ENCODE assay signal across 18 cellular contexts in the genomic region with DNA sequence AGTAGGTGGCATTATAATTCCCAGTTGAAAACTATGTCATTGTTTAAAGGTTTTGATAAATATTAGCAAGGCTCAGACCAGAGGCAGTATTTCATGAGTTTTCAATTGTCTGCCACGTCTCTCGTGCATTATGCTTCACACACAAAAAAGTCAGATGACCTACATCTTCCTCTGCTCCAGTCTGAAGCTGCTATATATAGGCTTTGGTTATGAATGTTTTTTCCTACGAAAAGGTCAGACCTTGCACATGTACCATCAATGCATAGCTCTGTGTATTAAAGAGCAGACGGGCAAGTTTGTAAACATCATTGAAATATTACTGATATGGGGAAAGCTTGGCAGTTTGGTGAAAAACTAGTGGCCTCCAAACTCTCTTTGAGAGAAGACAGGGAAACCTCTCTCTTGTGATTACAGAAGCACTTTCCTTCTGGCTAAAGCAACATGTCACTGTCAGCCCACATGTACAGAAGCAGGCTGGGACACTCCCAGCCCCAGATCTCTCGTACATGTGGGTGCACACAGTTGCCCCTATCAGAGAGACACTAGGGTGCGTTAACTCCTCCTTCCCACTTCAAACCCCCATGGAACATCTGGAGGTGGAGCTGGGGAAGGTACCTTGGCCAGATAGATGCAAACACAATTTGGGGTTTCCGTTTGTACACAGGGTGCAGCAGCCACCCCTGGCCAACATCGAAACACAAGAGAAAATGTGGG.
DNase-seq lines count a peak whose midpoint lies in the region; ATAC-seq and TF ChIP-seq lines count a peak whose summit lies in the region.
"Had no signal": no experiment of that assay in that cellular context is flagged by ENCODE, and none has a peak within 500 bp of the region (broad histone marks: within the 10 kb centered on the region; RNA-seq: fewer than 3 reads in every experiment).

No MANE protein-coding gene starts in this region.

- DNase-seq in Right ventricle myocardium inferior (ENCODE audit: missing footprints), result no peak
- no peak for DNase-seq in cardiac septum (ENCODE audit: low spot score)
- DNase-seq in activated naive CD8-positive, alpha-beta T cell treated with anti-CD3 and anti-CD28 coated beads, Interleukin-2, amount 50 U/mL, for 24 hours, result peak; percentile 45
- DNase-seq in MV-4-11 (lab: John Stamatoyannopoulos, UW), result no peak
- no peak for DNase-seq in glutamatergic neuron
- DNase-seq: Calu3, dorsolateral prefrontal cortex, erythroblast, NCI-H1930, NCI-H446, RPMI8226 had no signal

- no peak overlapping the region for H2AFZ ChIP-seq in OCI-LY1 (ENCODE audit: low read length)

- H3K27ac ChIP-seq in OCI-LY1 (ENCODE audit: low read depth, low read length, poor library complexity, severe bottlenecking), result peak overlapping the region; percentile 97
- H3K27ac ChIP-seq: cardiac muscle cell, dorsolateral prefrontal cortex, suprapubic skin, VCaP had no signal

- no peaks in the 10 kb centered on the region for H3K27me3 ChIP-seq in OCI-LY1 (ENCODE audit: insufficient read depth, low read length)
- H3K27me3 ChIP-seq: cardiac muscle cell, suprapubic skin had no signal

- no peaks in the 10 kb centered on the region for H3K9me2 ChIP-seq in OCI-LY1 (ENCODE audit: low read depth, low read length)

- H3K9ac ChIP-seq in OCI-LY1 (ENCODE audit: low read length), result peak overlapping the region; percentile 49

- no peaks in the 10 kb centered on the region for H3F3A ChIP-seq in OCI-LY1 (ENCODE audit: insufficient read depth, low read length)

- peaks cover 20% of the 10 kb centered on the region for H3K36me3 ChIP-seq in OCI-LY1 (ENCODE audit: insufficient read depth, low read length)
- H3K36me3 ChIP-seq: cardiac muscle cell, HAP-1, suprapubic skin had no signal

- H3K9me3 ChIP-seq in OCI-LY1 (ENCODE audit: low read length), result peaks cover 10% of the 10 kb centered on the region
- H3K9me3 ChIP-seq: suprapubic skin had no signal

- H3K4me1 Mint-ChIP-seq in activated naive CD8-positive, alpha-beta T cell treated with anti-CD3 and anti-CD28 coated beads, Interleukin-2, amount 50 U/mL, for 24 hours, result peaks cover 64% of the 10 kb centered on the region
- H3K4me1 Mint-ChIP-seq in stimulated activated memory B cell treated with anti-CD40 and anti-IgM and Interleukin-4, amounts not matched to agents 10 μg/mL and 1 μg/mL and 100 μg/mL, for 72 hours, result peaks cover 38% of the 10 kb centered on the region
- no peaks in the 10 kb centered on the region for H3K4me1 Mint-ChIP-seq in glutamatergic neuron (ENCODE audit: low read depth, unreplicated experiment)

- no peaks in the 10 kb centered on the region for H3K27me3 Mint-ChIP-seq in activated naive CD8-positive, alpha-beta T cell treated with anti-CD3 and anti-CD28 coated beads, Interleukin-2, amount 50 U/mL, for 24 hours
- peaks cover 30% of the 10 kb centered on the region for H3K27me3 Mint-ChIP-seq in stimulated activated memory B cell treated with anti-CD40 and anti-IgM and Interleukin-4, amounts not matched to agents 10 μg/mL and 1 μg/mL and 100 μg/mL, for 72 hours
- no peaks in the 10 kb centered on the region for H3K27me3 Mint-ChIP-seq in glutamatergic neuron (ENCODE audit: unreplicated experiment)

- TF ChIP-seq CTCF in OCI-LY1 (IDR thresholded peaks at IDR 0.05; ENCODE audit: low read length) (0 out of 2 replicates have a peak, but pooled peaks have one; percentile 4), glutamatergic neuron (IDR thresholded peaks at IDR 0.05; ENCODE audit: partially characterized antibody, unreplicated experiment) (no peak)

- intact Hi-C loops in Right ventricle myocardium inferior (cut with DNase I) (no loop called here), cardiac septum (cut with DNase I) (no loop called here)

- no peaks in the 10 kb centered on the region for H4K20me1 ChIP-seq in OCI-LY1 (ENCODE audit: insufficient read depth, low read length)

- no peak overlapping the region for H3K4me3 Mint-ChIP-seq in activated naive CD8-positive, alpha-beta T cell treated with anti-CD3 and anti-CD28 coated beads, Interleukin-2, amount 50 U/mL, for 24 hours
- no peak overlapping the region for H3K4me3 Mint-ChIP-seq in stimulated activated memory B cell treated with anti-CD40 and anti-IgM and Interleukin-4, amounts not matched to agents 10 μg/mL and 1 μg/mL and 100 μg/mL, for 72 hours
- no peak overlapping the region for H3K4me3 Mint-ChIP-seq in glutamatergic neuron (ENCODE audit: unreplicated experiment)

- peak overlapping the region; percentile 79 for H3K27ac Mint-ChIP-seq in activated naive CD8-positive, alpha-beta T cell treated with anti-CD3 and anti-CD28 coated beads, Interleukin-2, amount 50 U/mL, for 24 hours
- H3K27ac Mint-ChIP-seq in stimulated activated memory B cell treated with anti-CD40 and anti-IgM and Interleukin-4, amounts not matched to agents 10 μg/mL and 1 μg/mL and 100 μg/mL, for 72 hours, result no peak overlapping the region
- H3K27ac Mint-ChIP-seq in glutamatergic neuron (ENCODE audit: unreplicated experiment), result no peak overlapping the region

- peak overlapping the region; percentile 23; the same call in 1 of the 2 replicates for H3K4me2 ChIP-seq in OCI-LY1 (ENCODE audit: low read length)

- ATAC-seq in Right ventricle myocardium inferior, result peak; percentile 36
- ATAC-seq in activated naive CD8-positive, alpha-beta T cell treated with anti-CD3 and anti-CD28 coated beads, Interleukin-2, amount 50 U/mL, for 24 hours, result peak; percentile 92
- peak; percentile 71 for ATAC-seq in stimulated activated memory B cell treated with anti-CD40 and anti-IgM and Interleukin-4, amounts not matched to agents 10 μg/mL and 1 μg/mL and 100 μg/mL, for 72 hours
- no peak for ATAC-seq in GM21515 (IDR thresholded peaks at IDR 0.05; ENCODE audit: unreplicated experiment)

- no peak overlapping the region for H3K4me3 ChIP-seq in OCI-LY1 (ENCODE audit: low read depth, low read length, poor library complexity, severe bottlenecking)
- H3K4me3 ChIP-seq: cardiac muscle cell, dorsolateral prefrontal cortex, HAP-1, suprapubic skin had no signal

- no peaks in the 10 kb centered on the region for H3K79me2 ChIP-seq in OCI-LY1 (ENCODE audit: insufficient read depth, low read length)

- peaks cover 12% of the 10 kb centered on the region for H3K36me3 Mint-ChIP-seq in activated naive CD8-positive, alpha-beta T cell treated with anti-CD3 and anti-CD28 coated beads, Interleukin-2, amount 50 U/mL, for 24 hours (ENCODE audit: low read depth)
- H3K36me3 Mint-ChIP-seq in stimulated activated memory B cell treated with anti-CD40 and anti-IgM and Interleukin-4, amounts not matched to agents 10 μg/mL and 1 μg/mL and 100 μg/mL, for 72 hours, result no peaks in the 10 kb centered on the region
- peaks cover 5% of the 10 kb centered on the region for H3K36me3 Mint-ChIP-seq in glutamatergic neuron (ENCODE audit: unreplicated experiment)

- peaks cover 84% of the 10 kb centered on the region for H3K4me1 ChIP-seq in OCI-LY1 (ENCODE audit: insufficient read depth, low read length, severe bottlenecking)
- H3K4me1 ChIP-seq: HAP-1, suprapubic skin had no signal

- H3K9me3 Mint-ChIP-seq in activated naive CD8-positive, alpha-beta T cell treated with anti-CD3 and anti-CD28 coated beads, Interleukin-2, amount 50 U/mL, for 24 hours, result peaks cover 15% of the 10 kb centered on the region
- no peaks in the 10 kb centered on the region for H3K9me3 Mint-ChIP-seq in stimulated activated memory B cell treated with anti-CD40 and anti-IgM and Interleukin-4, amounts not matched to agents 10 μg/mL and 1 μg/mL and 100 μg/mL, for 72 hours
- H3K9me3 Mint-ChIP-seq in glutamatergic neuron (ENCODE audit: unreplicated experiment), result peaks cover 2% of the 10 kb centered on the region
